Comparison of ENCODE assay signal across 7 cellular contexts in the genomic region with DNA sequence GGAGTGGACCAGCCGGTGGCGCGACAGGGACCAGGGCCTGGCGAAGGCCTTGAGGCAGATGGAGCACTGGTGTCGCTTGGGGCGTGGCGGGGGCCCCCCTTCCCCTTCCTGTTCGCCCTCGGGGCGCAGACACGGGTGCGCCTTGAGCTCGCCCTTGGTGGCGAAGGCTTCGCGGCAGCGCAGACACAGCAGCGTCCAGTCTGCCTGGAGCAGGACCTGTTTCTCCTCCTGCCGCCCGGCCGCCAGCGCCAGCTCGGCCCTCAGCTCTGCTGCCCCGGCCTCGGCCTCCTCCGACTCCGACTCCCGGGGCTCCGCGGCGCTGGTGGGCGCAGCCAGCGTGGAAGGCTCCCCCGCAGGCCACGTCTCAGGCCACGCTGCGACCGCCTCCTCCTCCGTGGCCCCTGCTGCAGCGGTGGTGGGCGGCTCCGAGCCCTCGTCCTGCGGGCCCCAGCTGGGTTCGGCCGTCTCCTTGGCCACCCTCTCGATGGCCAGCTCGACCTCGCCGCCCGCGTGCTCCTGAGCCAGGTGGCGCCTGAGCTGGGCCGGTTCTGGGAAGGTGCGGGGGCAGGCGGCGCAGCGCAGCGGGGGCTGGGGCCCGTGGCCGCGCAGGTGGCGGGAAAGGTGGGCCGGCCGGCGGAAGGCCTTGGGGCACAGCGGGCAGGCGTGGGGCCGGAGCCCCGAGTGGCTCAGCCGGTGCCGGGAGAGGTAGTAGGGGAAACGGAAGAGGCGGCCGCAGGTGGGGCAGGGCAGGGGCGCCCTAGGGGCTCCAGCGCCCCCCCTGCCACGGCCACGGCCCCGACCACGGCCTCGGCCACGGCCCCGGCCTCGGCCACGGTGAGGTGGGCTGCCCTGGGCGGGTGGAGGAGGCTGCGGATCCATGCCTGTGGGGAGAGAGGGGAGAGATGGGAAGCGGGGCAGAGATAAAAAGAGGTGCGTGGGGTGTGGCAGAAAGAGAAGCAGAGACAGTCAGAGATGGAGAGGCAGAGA. TPM values are rescaled to one million over a fixed set of nuclear protein-coding genes. Genes with fewer than 3 reads are reported as not detected.
DNase-seq lines count a peak whose midpoint lies in the region; ATAC-seq and TF ChIP-seq lines count a peak whose summit lies in the region.
"Had no signal": no experiment of that assay in that cellular context is flagged by ENCODE, and none has a peak within 500 bp of the region (broad histone marks: within the 10 kb centered on the region; RNA-seq: fewer than 3 reads in every experiment).

No MANE protein-coding gene starts in this region.

- ATAC-seq in left lung: no peak

- H3K4me3 ChIP-seq in WERI-Rb-1 (ENCODE audit: low read depth, low read length) (peak overlapping the region; percentile 95; the same call in 1 of the 2 replicates), left lung (peak overlapping the region; percentile 76 to 83)

- intact Hi-C loops in left lung (cut with DNase I): no loop called here

- peaks cover 5 to 17% of the 10 kb centered on the region in 2 donors for H3K4me1 ChIP-seq in left lung

- H3K27ac ChIP-seq in C4-2B (peak overlapping the region; percentile 63; the same call in 1 of the 2 replicates), WERI-Rb-1 (peak overlapping the region; percentile 90), left lung (no peak overlapping the region)

- H3K27me3 ChIP-seq in WERI-Rb-1 (ENCODE audit: insufficient read depth, low read depth, severe bottlenecking): no peaks in the 10 kb centered on the region
- H3K27me3 ChIP-seq in left lung: no peaks in the 10 kb centered on the region

- TF ChIP-seq CTCF in C4-2B (conservative IDR thresholded peaks at IDR 0.05) (no peak), WERI-Rb-1 (IDR thresholded peaks at IDR 0.05; ENCODE audit: low read depth, low read length) (no peak), left lung (IDR thresholded peaks at IDR 0.05) (no peak)

- H3K36me3 ChIP-seq in WERI-Rb-1 (peaks cover 18% of the 10 kb centered on the region), left lung (peaks cover 0 to 26% of the 10 kb centered on the region in 2 donors)

- DNase-seq in WERI-Rb-1 (no peak), left lung (peak in 1 of 2 donors; percentile 80), activated gamma-delta T cell treated with Interleukin-2 at 50 U/mL for 16 hours (no peak), GF-D8 (lab: John Stamatoyannopoulos, UW) (no peak)
- no peak for DNase-seq in stimulated activated CD4-positive, alpha-beta T cell treated with anti-CD3 and anti-CD28 coated beads, Interleukin-2, amount 100 ng/mL, for 48 hours
- DNase-seq: activated CD8-positive, alpha-beta memory T cell treated with anti-CD3 and anti-CD28 coated beads, Interleukin-2, amount 50 U/mL, for 48 hours had no signal

- no peaks in the 10 kb centered on the region for H3K9me3 ChIP-seq in WERI-Rb-1 (ENCODE audit: severe bottlenecking)
- no peaks in the 10 kb centered on the region for H3K9me3 ChIP-seq in left lung

RNA-seq across cellular contexts. Expression of a gene that starts 1.6 kb away (rescaled TPM):
- total RNA-seq in left lung: 10 to 100 TPM; 12.8 to 14.7 TPM

RNA-seq across cellular contexts. Expression of a gene that starts 20.3 kb away (rescaled TPM):
- 10 to 100 TPM; 11.0 to 14.4 TPM for total RNA-seq in left lung

RNA-seq across cellular contexts. Expression of a gene that starts 21.0 kb away (rescaled TPM):
- total RNA-seq in left lung: 10 to 100 TPM; 22.3 to 22.4 TPM

RNA-seq across cellular contexts. Expression of a gene that starts 26.4 kb away (rescaled TPM):
- total RNA-seq in left lung: 10 to 100 TPM; 13.7 to 16.1 TPM

RNA-seq across cellular contexts. Expression of a gene that starts 33.7 kb away (rescaled TPM):
- total RNA-seq in left lung: under 1 TPM; 0.26 to 0.50 TPM

Comparison
In these comparisons a context has a peak if more than half of its experiments do, and no peak if none do; other contexts are left out.
1. H3K27ac ChIP-seq: peak in C4-2B (single experiment) and WERI-Rb-1 (single experiment); none in left lung (0 of 2).